ENCODE assay signal across 7 cellular contexts in the genomic region with DNA sequence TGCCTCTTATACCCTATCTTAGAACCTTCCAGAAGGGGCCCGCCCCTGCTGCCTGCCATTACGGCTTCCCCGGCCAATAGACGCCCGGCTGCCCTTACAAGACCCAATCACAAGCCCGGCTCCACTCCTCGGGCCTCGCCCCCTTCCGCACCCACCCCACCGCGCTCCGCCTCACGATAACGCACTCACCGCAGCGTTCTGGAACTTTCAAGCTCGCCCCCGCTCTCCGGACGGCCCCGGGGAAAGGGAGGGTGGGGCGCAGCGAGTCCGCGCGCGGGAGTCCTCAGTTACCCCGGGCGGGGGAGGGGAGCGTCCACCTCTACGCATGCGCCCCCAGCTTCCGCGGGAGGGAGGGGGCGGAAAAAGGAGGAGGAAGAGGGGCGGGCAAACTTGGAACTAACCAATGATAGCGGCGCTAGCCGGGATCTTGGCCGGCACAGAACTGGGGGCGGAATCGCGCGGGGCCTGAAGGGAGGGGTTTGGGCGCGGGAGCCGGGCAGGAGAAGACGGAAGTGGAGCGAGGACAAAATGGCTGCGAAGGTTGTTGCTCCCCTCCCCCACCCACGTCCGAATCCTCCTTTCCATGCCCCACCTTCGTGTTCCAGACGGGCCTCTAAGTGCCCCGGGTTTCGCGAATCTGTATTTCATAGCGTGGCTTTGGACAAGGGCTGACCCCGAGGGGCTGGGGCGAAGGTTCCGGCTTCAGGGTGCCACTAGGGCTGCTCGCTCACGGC. TPM values are rescaled to one million over a fixed set of nuclear protein-coding genes. Genes with fewer than 3 reads are reported as not detected.
DNase-seq lines count a peak whose midpoint lies in the region; ATAC-seq and TF ChIP-seq lines count a peak whose summit lies in the region.

No MANE protein-coding gene starts in this region.

- peaks cover 73% of the 10 kb centered on the region for H3K79me2 ChIP-seq in hepatocyte

- H3K27me3 ChIP-seq in hepatocyte = no peaks in the 10 kb centered on the region

- WGBS in hepatocyte (ENCODE audit: low lambda C conversion rate, missing lambda C conversion rate) = 3% methylated on average over 26 of the region's 63 CpGs

- H3K4me1 ChIP-seq in hepatocyte (ENCODE audit: insufficient read depth) = peaks cover 26% of the 10 kb centered on the region

- DNase-seq in NCI-H2029 (lab: John Stamatoyannopoulos, UW) (peak; percentile 100), T1000 (lab: John Stamatoyannopoulos, UW) (peak; percentile 99), astrocyte of the hippocampus (ENCODE audit: low read depth, low spot score) (peak; percentile 100), hepatocyte (ENCODE audit: low spot score) (peak; percentile 99), renal cortical epithelial cell (ENCODE audit: low read depth) (peak; percentile 97)

- ATAC-seq in GM18502 (IDR thresholded peaks at IDR 0.05; ENCODE audit: poor library complexity, unreplicated experiment) = peak; percentile 90
- ATAC-seq in HG02981 (IDR thresholded peaks at IDR 0.05; ENCODE audit: unreplicated experiment) = peak; percentile 85

- peak overlapping the region; percentile 99 for H3K27ac ChIP-seq in hepatocyte

- H3K4me3 ChIP-seq in hepatocyte = peak overlapping the region; percentile 36

- no peaks in the 10 kb centered on the region for H3K36me3 ChIP-seq in hepatocyte (replicated peaks; ENCODE audit: insufficient read depth, low read depth)

- H3K4me2 ChIP-seq in hepatocyte = peak overlapping the region; percentile 93

- H4K20me1 ChIP-seq in hepatocyte (ENCODE audit: insufficient read depth, poor library complexity, severe bottlenecking) = peaks cover 45% of the 10 kb centered on the region

- H3K9me2 ChIP-seq in hepatocyte (replicated peaks; ENCODE audit: insufficient read depth) = no peaks in the 10 kb centered on the region

- H3K9me3 ChIP-seq in hepatocyte (ENCODE audit: low read depth) = no peaks in the 10 kb centered on the region

- no peak for TF ChIP-seq CTCF in hepatocyte (IDR thresholded peaks at IDR 0.05; ENCODE audit: poor library complexity)

- peak overlapping the region; percentile 64 for H2AFZ ChIP-seq in hepatocyte

RNA-seq across cellular contexts. Expression of a gene that starts 0.4 kb away (rescaled TPM):
- total RNA-seq in hepatocyte = 1,636 and 1,726 TPM in 2 replicates
- polyA plus RNA-seq in hepatocyte = 631 and 669 TPM in 2 replicates
- total RNA-seq in renal cortical epithelial cell = 1,819 and 2,648 TPM in 2 replicates

Comparison
In these comparisons a context has a peak if more than half of its experiments do, and no peak if none do; other contexts are left out.
1. Peak in every context shown above with its lines: DNase-seq, ATAC-seq, H3K4me3 ChIP-seq and H3K27ac ChIP-seq.